In genomic region chrX:118973389-118974087, GRCh38 we compare ENCODE assay signal across 9 cellular contexts. TPM values are rescaled to one million over a fixed set of nuclear protein-coding genes. Genes with fewer than 3 reads are reported as not detected.
DNase-seq lines count a peak whose midpoint lies in the region; ATAC-seq and TF ChIP-seq lines count a peak whose summit lies in the region.
"Had no signal": no experiment of that assay in that cellular context is flagged by ENCODE, and none has a peak within 500 bp of the region (broad histone marks: within the 10 kb centered on the region; RNA-seq: fewer than 3 reads in every experiment).

No MANE protein-coding gene starts in this region.

- H3K36me3 ChIP-seq in CD4-positive, alpha-beta memory T cell (ENCODE audit: insufficient read depth, low read length) = no peaks in the 10 kb centered on the region
- H3K36me3 ChIP-seq in heart left ventricle = no peaks in the 10 kb centered on the region
- H3K36me3 ChIP-seq in rectal smooth muscle tissue (ENCODE audit: control insufficient read depth, insufficient read depth, low read length) = no peaks in the 10 kb centered on the region
- H3K36me3 ChIP-seq in OCI-LY7 (ENCODE audit: insufficient read depth, low read length) = no peaks in the 10 kb centered on the region

- H4K20me1 ChIP-seq in OCI-LY7 (ENCODE audit: insufficient read depth, low read length) = no peaks in the 10 kb centered on the region

- H3K36me3 Mint-ChIP-seq in CD4-positive, alpha-beta memory T cell = peaks cover 0 to 5% of the 10 kb centered on the region in 2 donors

- H3K9me3 ChIP-seq in CD4-positive, alpha-beta memory T cell (ENCODE audit: control insufficient read depth in 1 of 2, low read length in 2 of 2) = no peaks in the 10 kb centered on the region
- H3K9me3 ChIP-seq in heart left ventricle (no peaks in the 10 kb centered on the region), OCI-LY7 (ENCODE audit: low read length) (no peaks in the 10 kb centered on the region)

- H3K27me3 ChIP-seq in CD4-positive, alpha-beta memory T cell (ENCODE audit: insufficient read depth, low read length) = no peaks in the 10 kb centered on the region
- H3K27me3 ChIP-seq in heart left ventricle (peaks cover 0 to 20% (median 0%) of the 10 kb centered on the region in 9 donors), rectal smooth muscle tissue (ENCODE audit: control insufficient read depth, insufficient read depth, low read length) (peaks cover 6% of the 10 kb centered on the region)

- intact Hi-C loops in CD4-positive, alpha-beta memory T cell (cut with micrococcal nuclease) = loop anchor here (2.0 to 10.0 kb wide), 2 partner anchors 19 to 601 kb away; partner anchors contain the start of gene UBE2A
- intact Hi-C loops in heart left ventricle (cut with DNase I) = loop anchor here in 1 of 10 donors (10.0 kb wide), 1 partner anchor 129 kb away; no protein-coding TSS in a partner anchor
- intact Hi-C loops in OCI-LY7 (cut with micrococcal nuclease; ENCODE audit: unreplicated experiment) = no loop called here

- no peaks in the 10 kb centered on the region for H3K9me3 Mint-ChIP-seq in CD4-positive, alpha-beta memory T cell

- TF ChIP-seq CTCF in heart left ventricle (IDR thresholded peaks at IDR 0.05) (no peak), OCI-LY7 (conservative IDR thresholded peaks at IDR 0.05; ENCODE audit: low read length) (no peak)

- BruUV-seq in OCI-LY7 (replicated peaks; lab: Mats Ljungman, UMichigan) = no TSS peak

- no peak overlapping the region for H2AFZ ChIP-seq in OCI-LY7 (ENCODE audit: low read length)

- H3K9ac ChIP-seq in rectal smooth muscle tissue (ENCODE audit: low read length) = no peak overlapping the region

- H3K79me2 ChIP-seq in OCI-LY7 (ENCODE audit: insufficient read depth, low read depth, low read length) = no peaks in the 10 kb centered on the region

- H3K4me3 Mint-ChIP-seq in CD4-positive, alpha-beta memory T cell = peak overlapping the region; percentile 84 to 97 (median 85)

- peak in 1 of 4 donors; percentile 5 for ATAC-seq in heart left ventricle
- ATAC-seq in HG02852 (IDR thresholded peaks at IDR 0.05; ENCODE audit: unreplicated experiment) = no peak

- H3K4me1 Mint-ChIP-seq in CD4-positive, alpha-beta memory T cell = peaks cover 3 to 44% (median 15%) of the 10 kb centered on the region in 4 donors

- CTCF ChIA-PET in CD4-positive, alpha-beta memory T cell (lab: Charles Lee; ENCODE audit: partially characterized antibody) = interaction anchor here (1.0 kb wide), 1 partner anchor 31 kb away, joined by 4 read pairs; no protein-coding TSS in a partner anchor
- CTCF ChIA-PET in OCI-LY7 (lab: Charles Lee; ENCODE audit: unreplicated experiment) = no interaction called here

- peak overlapping the region in 1 of 2 donors; percentile 57 for H3K4me3 ChIP-seq in CD4-positive, alpha-beta memory T cell (ENCODE audit: low read length in 2 of 2)
- H3K4me3 ChIP-seq in heart left ventricle (peak overlapping the region in 11 of 12 donors; percentile 11 to 78 (median 60)), rectal smooth muscle tissue (ENCODE audit: low read length) (peak overlapping the region; percentile 62), OCI-LY7 (ENCODE audit: low read depth, low read length, poor library complexity, severe bottlenecking) (no peak overlapping the region)

- 4 to 57% (median 27%) methylated on average over 9 to 43 of the region's 43 CpGs for WGBS in heart left ventricle, 4 donors

- no peaks in the 10 kb centered on the region for H3K9me2 ChIP-seq in OCI-LY7 (ENCODE audit: insufficient read depth, low read length)

- H3K4me1 ChIP-seq in CD4-positive, alpha-beta memory T cell (ENCODE audit: insufficient read depth, low read length) = peaks cover 23% of the 10 kb centered on the region
- H3K4me1 ChIP-seq in heart left ventricle = peaks cover 0 to 21% (median 1%) of the 10 kb centered on the region in 12 donors
- H3K4me1 ChIP-seq in rectal smooth muscle tissue (ENCODE audit: control insufficient read depth, insufficient read depth, low read length) = no peaks in the 10 kb centered on the region
- H3K4me1 ChIP-seq in OCI-LY7 (ENCODE audit: insufficient read depth, low read length, poor library complexity, severe bottlenecking) = peaks cover 4% of the 10 kb centered on the region

- POLR2A ChIA-PET in CD4-positive, alpha-beta memory T cell (lab: Charles Lee; ENCODE audit: partially characterized antibody) = no interaction called here
- POLR2A ChIA-PET in OCI-LY7 (lab: Charles Lee) = no interaction called here

- DNase-seq in CD4-positive, alpha-beta memory T cell = no peak
- DNase-seq in NCI-H748 (lab: John Stamatoyannopoulos, UW; ENCODE audit: unreplicated experiment) (peak; percentile 42), heart left ventricle (peak in 3 of 5 donors; percentile 19 to 58 (median 34)), NCI-H510A (lab: John Stamatoyannopoulos, UW) (no peak), NCI-H2227 treated with DMSO at 0.1 percent for 48 hours (lab: John Stamatoyannopoulos, UW) (no peak), OCI-LY7 (ENCODE audit: low spot score) (no peak)
- DNase-seq: amniotic stem cell had no signal

- H3K27me3 Mint-ChIP-seq in CD4-positive, alpha-beta memory T cell = peaks cover 3 to 6% of the 10 kb centered on the region in 2 donors

- TF ChIP-seq POLR2A in heart left ventricle (IDR thresholded peaks at IDR 0.05) = no peak

- no peak overlapping the region for H3K27ac ChIP-seq in CD4-positive, alpha-beta memory T cell (ENCODE audit: low read depth, low read length)
- H3K27ac ChIP-seq in heart left ventricle (peak overlapping the region in 2 of 12 donors; percentile 77 to 87), rectal smooth muscle tissue (ENCODE audit: low read depth, low read length) (peak overlapping the region; percentile 60), OCI-LY7 (ENCODE audit: low read depth, low read length, poor library complexity, severe bottlenecking) (no peak overlapping the region)

- H3K27ac Mint-ChIP-seq in CD4-positive, alpha-beta memory T cell = peak overlapping the region in 2 of 7 donors; percentile 29 to 94

- H3K4me2 ChIP-seq in OCI-LY7 (ENCODE audit: low read length) = no peak overlapping the region

RNA-seq across cellular contexts. Expression of gene LONRF3, which starts 0.9 kb away (rescaled TPM):
- 10 to 100 TPM in 1 of 2 experiments, 1 to 10 TPM in 1; 8.7 to 10.6 TPM for total RNA-seq in CD4-positive, alpha-beta memory T cell
- polyA plus RNA-seq in CD4-positive, alpha-beta memory T cell = 1 to 10 TPM; 2.5 to 2.8 TPM
- total RNA-seq in heart left ventricle (1 to 10 TPM; 1.3 to 8.3 (median 2.1) TPM), OCI-LY7 (2022) (not detected in 2 replicates)
- polyA plus RNA-seq in heart left ventricle = 1 to 10 TPM in 1 of 2 donors, under 1 TPM in 1; 0.50 to 1.4 TPM
- not detected in 2 replicates for total RNA-seq in OCI-LY7 (2014; rRNA removed; shearing (Covaris generic))

Comparison
In these comparisons a context has a peak if more than half of its experiments do, and no peak if none do; other contexts are left out.
1. DNase-seq: peak in NCI-H748 (single experiment) and heart left ventricle (3 of 5); none in CD4-positive, alpha-beta memory T cell (0 of 5), NCI-H510A (single experiment), NCI-H2227 treated with DMSO at 0.1 percent for 48 hours (single experiment) and OCI-LY7 (single experiment).